ENCODE assay signal across 11 cellular contexts in the genomic region with DNA sequence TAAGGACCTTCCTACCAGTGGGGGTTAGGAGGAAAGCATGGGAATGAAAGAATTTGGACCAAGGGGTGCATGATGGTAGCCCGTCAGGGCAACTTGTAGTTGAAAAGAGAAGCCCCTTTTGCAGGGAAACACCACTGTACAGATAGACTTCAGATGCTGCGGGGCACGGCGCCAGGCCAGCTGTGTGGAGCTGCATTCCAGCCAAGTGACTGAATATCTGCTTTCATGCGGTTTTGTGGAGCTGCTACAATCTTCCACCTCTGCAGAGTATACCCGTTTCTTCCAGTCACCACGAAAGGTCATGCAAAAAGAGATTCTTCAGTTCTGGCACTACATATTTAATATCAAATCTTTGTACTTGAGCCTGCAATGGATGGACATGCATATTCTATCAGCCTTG.
DNase-seq lines count a peak whose midpoint lies in the region; FAIRE-seq and TF ChIP-seq lines count a peak whose summit lies in the region.
"Had no signal": no experiment of that assay in that cellular context is flagged by ENCODE, and none has a peak within 500 bp of the region (broad histone marks: within the 10 kb centered on the region; RNA-seq: fewer than 3 reads in every experiment).

No MANE protein-coding gene starts in this region.

- H3K4me1 Mint-ChIP-seq in neural crest cell: peaks cover 65% of the 10 kb centered on the region
- H3K4me1 Mint-ChIP-seq in activated CD4-positive, alpha-beta memory T cell treated with anti-CD3 and anti-CD28 coated beads, Interleukin-2, amount 10 ng/mL, durations not matched to agents 7 days and 5 days: no peaks in the 10 kb centered on the region

- H3K4me3 Mint-ChIP-seq in neural crest cell: no peak overlapping the region
- H3K4me3 Mint-ChIP-seq in activated CD4-positive, alpha-beta memory T cell treated with anti-CD3 and anti-CD28 coated beads, Interleukin-2, amount 10 ng/mL, durations not matched to agents 7 days and 5 days: no peak overlapping the region

- POLR2A ChIA-PET in activated CD4-positive, alpha-beta memory T cell treated with anti-CD3 and anti-CD28 coated beads, Interleukin-2, amount 10 ng/mL, durations not matched to agents 7 days and 5 days (lab: Charles Lee): interaction anchor here (1.6 kb wide), 1 partner anchor 97 kb away, joined by 3 read pairs; no protein-coding TSS in a partner anchor

- H3K9me3 ChIP-seq in SJSA1 (replicated peaks) (no peaks in the 10 kb centered on the region), small intestine (ENCODE audit: control insufficient read depth, low read depth) (no peaks in the 10 kb centered on the region)
- no peaks in the 10 kb centered on the region for H3K9me3 ChIP-seq in effector memory CD4-positive, alpha-beta T cell (ENCODE audit: control insufficient read depth, low read length)
- H3K9me3 ChIP-seq: BLaER1, pancreas had no signal

- FAIRE-seq in small intestine (lab: Jason Lieb, UNC): no peak
- FAIRE-seq: GM18507, pancreas had no signal

- H3K4me3 ChIP-seq in SJSA1: no peak overlapping the region
- H3K4me3 ChIP-seq in fibroblast of pulmonary artery (replicated peaks; ENCODE audit: low read depth, low read length): no peak overlapping the region
- no peak overlapping the region for H3K4me3 ChIP-seq in effector memory CD4-positive, alpha-beta T cell (ENCODE audit: insufficient read depth, low read depth, low read length, poor library complexity, severe bottlenecking)
- no peak overlapping the region for H3K4me3 ChIP-seq in small intestine (ENCODE audit: low read depth in 1 of 2, low read length in 2 of 2)
- H3K4me3 ChIP-seq: BLaER1, pancreas had no signal

- H3K27me3 Mint-ChIP-seq in neural crest cell (ENCODE audit: low read depth): no peaks in the 10 kb centered on the region
- no peaks in the 10 kb centered on the region for H3K27me3 Mint-ChIP-seq in activated CD4-positive, alpha-beta memory T cell treated with anti-CD3 and anti-CD28 coated beads, Interleukin-2, amount 10 ng/mL, durations not matched to agents 7 days and 5 days

- TF ChIP-seq CTCF in fibroblast of pulmonary artery (IDR thresholded peaks at IDR 0.05; ENCODE audit: low read length, missing control alignments) (no peak), neural crest cell (conservative IDR thresholded peaks at IDR 0.05) (no peak)

- 54 to 82% (median 75%) methylated on average over 7 of the region's 7 CpGs for WGBS in small intestine, 3 donors

- H3K27me3 ChIP-seq in SJSA1 (replicated peaks): no peaks in the 10 kb centered on the region
- no peaks in the 10 kb centered on the region for H3K27me3 ChIP-seq in effector memory CD4-positive, alpha-beta T cell (replicated peaks; ENCODE audit: control insufficient read depth, insufficient read depth, low read length, poor library complexity, severe bottlenecking)
- H3K27me3 ChIP-seq in small intestine (ENCODE audit: control insufficient read depth in 2 of 2, insufficient read depth in 2 of 2, low read length in 2 of 2): no peaks in the 10 kb centered on the region
- H3K27me3 ChIP-seq: BLaER1, pancreas had no signal

- no peaks in the 10 kb centered on the region for H3K36me3 Mint-ChIP-seq in neural crest cell (ENCODE audit: low read depth)
- no peaks in the 10 kb centered on the region for H3K36me3 Mint-ChIP-seq in activated CD4-positive, alpha-beta memory T cell treated with anti-CD3 and anti-CD28 coated beads, Interleukin-2, amount 10 ng/mL, durations not matched to agents 7 days and 5 days (ENCODE audit: low read depth)

- H3K4me1 ChIP-seq in SJSA1 (replicated peaks) (peaks cover 43% of the 10 kb centered on the region), small intestine (ENCODE audit: control insufficient read depth in 2 of 2, insufficient read depth in 1 of 2, low read depth in 1 of 2, low read length in 1 of 2) (no peaks in the 10 kb centered on the region)
- no peaks in the 10 kb centered on the region for H3K4me1 ChIP-seq in effector memory CD4-positive, alpha-beta T cell (ENCODE audit: control insufficient read depth, insufficient read depth, low read length, poor library complexity, severe bottlenecking)
- H3K4me1 ChIP-seq: BLaER1 had no signal

- DNase-seq in AG08395 (ENCODE audit: low spot score): peak; percentile 84
- DNase-seq in SJSA1 (ENCODE audit: low read depth in 1 of 2, low spot score in 2 of 2): peak; percentile 27 to 62
- peak; percentile 82 for DNase-seq in fibroblast of pulmonary artery (ENCODE audit: low read depth)
- DNase-seq in neural crest cell (ENCODE audit: low read depth, low spot score): no peak
- DNase-seq in activated CD4-positive, alpha-beta memory T cell treated with anti-CD3 and anti-CD28 coated beads, Interleukin-2, amount 10 ng/mL, durations not matched to agents 7 days and 5 days: no peak
- no peak for DNase-seq in effector memory CD4-positive, alpha-beta T cell
- DNase-seq in activated naive CD4-positive, alpha-beta T cell treated with Interleukin-2 at 50 U/mL for 16 hours: no peak
- DNase-seq in small intestine: no peak
- DNase-seq: pancreas had no signal

- H3K36me3 ChIP-seq in SJSA1: no peaks in the 10 kb centered on the region
- H3K36me3 ChIP-seq in effector memory CD4-positive, alpha-beta T cell (ENCODE audit: control insufficient read depth, insufficient read depth, low read length): no peaks in the 10 kb centered on the region
- H3K36me3 ChIP-seq in small intestine (ENCODE audit: control insufficient read depth in 2 of 2, insufficient read depth in 2 of 2, low read length in 2 of 2): no peaks in the 10 kb centered on the region
- H3K36me3 ChIP-seq: pancreas had no signal

- no peak overlapping the region; the same call in 1 of the 2 replicates for H3K27ac ChIP-seq in SJSA1
- no peak overlapping the region for H3K27ac ChIP-seq in effector memory CD4-positive, alpha-beta T cell (ENCODE audit: insufficient read depth, low read length, poor library complexity, severe bottlenecking)
- H3K27ac ChIP-seq in small intestine (ENCODE audit: low read depth in 1 of 2, low read length in 1 of 2): no peak overlapping the region
- H3K27ac ChIP-seq: BLaER1, pancreas had no signal

- CTCF ChIA-PET in activated CD4-positive, alpha-beta memory T cell treated with anti-CD3 and anti-CD28 coated beads, Interleukin-2, amount 10 ng/mL, durations not matched to agents 7 days and 5 days (lab: Charles Lee): interaction anchor here (0.6 kb wide), 1 partner anchor 52 kb away, joined by 3 read pairs; no protein-coding TSS in a partner anchor

- peak overlapping the region; percentile 10 for H3K27ac Mint-ChIP-seq in neural crest cell (ENCODE audit: unreplicated experiment)
- no peak overlapping the region for H3K27ac Mint-ChIP-seq in activated CD4-positive, alpha-beta memory T cell treated with anti-CD3 and anti-CD28 coated beads, Interleukin-2, amount 10 ng/mL, durations not matched to agents 7 days and 5 days

- peaks cover 3% of the 10 kb centered on the region for H3K9me3 Mint-ChIP-seq in neural crest cell
- peaks cover 2% of the 10 kb centered on the region for H3K9me3 Mint-ChIP-seq in activated CD4-positive, alpha-beta memory T cell treated with anti-CD3 and anti-CD28 coated beads, Interleukin-2, amount 10 ng/mL, durations not matched to agents 7 days and 5 days

Comparison
In these comparisons a context has a peak if more than half of its experiments do, and no peak if none do; other contexts are left out.
1. DNase-seq: peak in AG08395 (single experiment), SJSA1 (2 of 2) and fibroblast of pulmonary artery (single experiment); none in neural crest cell (single experiment), activated CD4-positive, alpha-beta memory T cell treated with anti-CD3 and anti-CD28 coated beads, Interleukin-2, amount 10 ng/mL, durations not matched to agents 7 days and 5 days (single experiment), effector memory CD4-positive, alpha-beta T cell (0 of 3), activated naive CD4-positive, alpha-beta T cell treated with Interleukin-2 at 50 U/mL for 16 hours (single experiment) and small intestine (single experiment).